Comparison of ENCODE assay signal across 8 cellular contexts in the genomic region with DNA sequence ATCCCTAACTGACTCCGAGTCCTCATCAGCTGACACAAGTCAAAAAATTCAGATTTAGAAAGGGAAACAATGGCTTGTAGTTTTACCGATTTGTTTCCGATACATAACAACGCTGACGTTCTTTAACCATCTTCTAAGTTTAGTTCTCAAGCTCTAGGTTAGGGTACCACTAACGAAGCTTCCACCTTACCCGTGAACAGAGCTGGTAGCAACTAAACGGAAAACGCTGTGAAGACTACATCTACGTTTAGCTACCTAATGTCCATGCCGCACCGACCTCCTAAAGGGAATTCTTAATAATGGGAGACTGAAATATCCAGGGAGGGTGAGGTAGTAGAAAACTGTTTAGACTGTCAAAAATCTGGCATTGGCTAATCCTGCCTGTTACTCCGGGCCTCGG. TPM values are rescaled to one million over a fixed set of nuclear protein-coding genes. Genes with fewer than 3 reads are reported as not detected.
A peak's percentile ranks its signal among the peaks of the same experiment; 100 is the strongest.
DNase-seq lines count a peak whose midpoint lies in the region; ATAC-seq, FAIRE-seq and TF ChIP-seq lines count a peak whose summit lies in the region.

No MANE protein-coding gene starts in this region.

- intact Hi-C loops in lower leg skin (cut with DNase I; ENCODE audit: low total_unique reads) (no loop called here), transverse colon (cut with DNase I; ENCODE audit: low total_unique reads) (no loop called here)

- H2AFZ ChIP-seq in astrocyte (ENCODE audit: low read depth, low read length): no peak overlapping the region

- in situ Hi-C loops in transverse colon (cut with MboI; ENCODE audit: low pct_ligation_motif_present in 1 of 4, low pct_unique_long_range_greater_than_20kb in 1 of 4, low sequenced_read_pairs in 3 of 4): no loop called here

- peaks cover 6% of the 10 kb centered on the region for H3K36me3 Mint-ChIP-seq in astrocyte (ENCODE audit: low read depth, unreplicated experiment)

- H4K20me1 ChIP-seq in astrocyte (ENCODE audit: insufficient read depth, low read length): peaks cover 46% of the 10 kb centered on the region

- peak overlapping the region; percentile 97 for H3K9ac ChIP-seq in astrocyte (ENCODE audit: low read length)

- no peak for FAIRE-seq in astrocyte (lab: Jason Lieb, UNC)

- H3K36me3 ChIP-seq in astrocyte (ENCODE audit: insufficient read depth, low read length): peaks cover 14% of the 10 kb centered on the region
- peaks cover 0 to 25% (median 7%) of the 10 kb centered on the region in 4 donors for H3K36me3 ChIP-seq in transverse colon

- H3K9me3 ChIP-seq in astrocyte (ENCODE audit: insufficient read depth, low read depth, low read length): no peaks in the 10 kb centered on the region
- H3K9me3 ChIP-seq in transverse colon: no peaks in the 10 kb centered on the region

- no peak for TF ChIP-seq CTCF in astrocyte (IDR thresholded peaks at IDR 0.05; ENCODE audit: insufficient read depth, low read depth, low read length)
- TF ChIP-seq CTCF in lower leg skin (IDR thresholded peaks at IDR 0.05): no peak
- TF ChIP-seq CTCF in transverse colon (IDR thresholded peaks at IDR 0.05): no peak

- peak overlapping the region; percentile 98 for H3K27ac Mint-ChIP-seq in astrocyte (ENCODE audit: unreplicated experiment)

- peaks cover 60% of the 10 kb centered on the region for H3K79me2 ChIP-seq in astrocyte (ENCODE audit: insufficient read depth, low read length)

- H3K9me3 Mint-ChIP-seq in astrocyte (ENCODE audit: unreplicated experiment): peaks cover 3% of the 10 kb centered on the region

- peak overlapping the region; percentile 99 for H3K4me3 Mint-ChIP-seq in astrocyte (ENCODE audit: unreplicated experiment)

- no peaks in the 10 kb centered on the region for H3K27me3 Mint-ChIP-seq in astrocyte (ENCODE audit: low read depth, unreplicated experiment)

- no peak for TF ChIP-seq POLR2A in lower leg skin (IDR thresholded peaks at IDR 0.05)
- no peak for TF ChIP-seq POLR2A in transverse colon (IDR thresholded peaks at IDR 0.05)

- 7% methylated on average over 14 of the region's 14 CpGs for WGBS in lower leg skin, 2 donors
- 8 to 19% methylated on average over 11 to 14 of the region's 14 CpGs for WGBS in transverse colon (ENCODE audit: low coverage in 1 of 2), 2 donors

- DNase-seq in activated effector memory CD4-positive, alpha-beta T cell treated with anti-CD3 and anti-CD28 coated beads, Interleukin-2, amount 50 U/mL, for 16 hours: peak; percentile 47
- DNase-seq in activated effector memory CD4-positive, alpha-beta T cell treated with Interleukin-2 at 50 U/mL for 16 hours: no peak
- no peak for DNase-seq in astrocyte (ENCODE audit: low read depth)
- DNase-seq in lower leg skin (ENCODE audit: low spot score in 2 of 2): peak in 1 of 2 donors; percentile 37
- no peak for DNase-seq in transverse colon

- peak overlapping the region; percentile 96 for H3K4me2 ChIP-seq in astrocyte (ENCODE audit: low read length)

- H3K4me1 ChIP-seq in astrocyte (ENCODE audit: insufficient read depth, low read length) (peaks cover 15% of the 10 kb centered on the region), transverse colon (peaks cover 9 to 33% (median 20%) of the 10 kb centered on the region in 4 donors)

- no peak for ATAC-seq in HG03521 (IDR thresholded peaks at IDR 0.05; ENCODE audit: unreplicated experiment)
- no peak for ATAC-seq in GM21737 (IDR thresholded peaks at IDR 0.05; ENCODE audit: unreplicated experiment)
- ATAC-seq in HG03565 (IDR thresholded peaks at IDR 0.05; ENCODE audit: unreplicated experiment): no peak

- H3K27me3 ChIP-seq in astrocyte (ENCODE audit: insufficient read depth, low read length) (no peaks in the 10 kb centered on the region), transverse colon (no peaks in the 10 kb centered on the region)

- H3K4me1 Mint-ChIP-seq in astrocyte (ENCODE audit: low read depth, unreplicated experiment): peaks cover 8% of the 10 kb centered on the region

- H3K27ac ChIP-seq in astrocyte (ENCODE audit: low read depth, low read length) (peak overlapping the region; percentile 93), transverse colon (peak overlapping the region; percentile 92 to 98 (median 96))

- no peak for TF ChIP-seq EP300 in transverse colon (IDR thresholded peaks at IDR 0.05; ENCODE audit: low read depth)

- H3K4me3 ChIP-seq in astrocyte (ENCODE audit: insufficient read depth, low read depth, low read length) (peak overlapping the region; percentile 92), lower leg skin (ENCODE audit: low read depth, poor library complexity, severe bottlenecking) (peak overlapping the region; percentile 93), transverse colon (peak overlapping the region; percentile 87 to 98 (median 94))

RNA-seq across cellular contexts. Expression of a gene that starts 1.0 kb away (rescaled TPM):
- 81.2 and 84.2 TPM in 2 replicates for total RNA-seq in astrocyte
- total RNA-seq in lower leg skin: 100 to 1,000 TPM in 2 of 4 donors, 10 to 100 TPM in 2; 65.4 to 220 (median 97.9) TPM
- 100 to 1,000 TPM in 1 of 4 donors, 10 to 100 TPM in 3; 37.0 to 103 (median 72.4) TPM for total RNA-seq in transverse colon

RNA-seq across cellular contexts. Expression of a gene that starts 12.0 kb away (rescaled TPM):
- total RNA-seq in astrocyte: 22.4 and 22.5 TPM in 2 replicates
- 10 to 100 TPM; 45.6 to 59.6 (median 51.9) TPM for total RNA-seq in lower leg skin
- 10 to 100 TPM in 3 of 4 donors, 1 to 10 TPM in 1; 8.2 to 41.1 (median 37.9) TPM for total RNA-seq in transverse colon

RNA-seq across cellular contexts. Expression of a gene that starts 44.4 kb away (rescaled TPM):
- total RNA-seq in astrocyte (54.5 and 54.7 TPM in 2 replicates), lower leg skin (10 to 100 TPM; 57.0 to 75.9 (median 64.0) TPM), transverse colon (100 to 1,000 TPM in 1 of 4 donors, 10 to 100 TPM in 3; 21.7 to 146 (median 80.6) TPM)

RNA-seq across cellular contexts. Expression of a gene that starts 59.1 kb away (rescaled TPM):
- total RNA-seq in astrocyte: 42.9 and 49.3 TPM in 2 replicates
- 10 to 100 TPM; 43.7 to 75.9 (median 64.9) TPM for total RNA-seq in lower leg skin
- total RNA-seq in transverse colon: 10 to 100 TPM; 41.2 to 79.3 (median 48.0) TPM
